In genomic region chr19:42466521-42467436, GRCh38 we compare ENCODE assay signal across 10 cellular contexts. TPM values are rescaled to one million over a fixed set of nuclear protein-coding genes. Genes with fewer than 3 reads are reported as not detected.
DNase-seq lines count a peak whose midpoint lies in the region; ATAC-seq and TF ChIP-seq lines count a peak whose summit lies in the region.
"Had no signal": no experiment of that assay in that cellular context is flagged by ENCODE, and none has a peak within 500 bp of the region (broad histone marks: within the 10 kb centered on the region; RNA-seq: fewer than 3 reads in every experiment).

No MANE protein-coding gene starts in this region.

- WGBS in thyroid gland, 2 donors: 72 to 77% methylated on average over 6 of the region's 6 CpGs

- TF ChIP-seq CTCF in cardiac fibroblast (IDR thresholded peaks at IDR 0.05; ENCODE audit: low read depth, low read length) (no peak), neutrophil (IDR thresholded peaks at IDR 0.05) (no peak), thyroid gland (IDR thresholded peaks at IDR 0.05) (no peak)

- no peak overlapping the region for H3K4me3 ChIP-seq in cardiac fibroblast (replicated peaks in 1 of 2; ENCODE audit: low read depth in 2 of 2, low read length in 2 of 2)
- H3K4me3 ChIP-seq in neutrophil (ENCODE audit: low read depth in 1 of 2, low read length in 1 of 2): no peak overlapping the region
- H3K4me3 ChIP-seq in thyroid gland (replicated peaks in 1 of 3): no peak overlapping the region

- H3K36me3 ChIP-seq in neutrophil (no peaks in the 10 kb centered on the region), thyroid gland (no peaks in the 10 kb centered on the region)

- no peak for TF ChIP-seq POLR2A in thyroid gland (IDR thresholded peaks at IDR 0.05)

- ATAC-seq in HG02885 (IDR thresholded peaks at IDR 0.05; ENCODE audit: poor library complexity, unreplicated experiment) (peak; percentile 23), GM18861 (IDR thresholded peaks at IDR 0.05; ENCODE audit: unreplicated experiment) (no peak)

- DNase-seq in GM03348 (ENCODE audit: low spot score) (peak; percentile 27), cardiac fibroblast (ENCODE audit: low read depth in 2 of 2) (peak; percentile 34 to 55), thyroid gland (no peak), inferior parietal cortex (ENCODE audit: extremely low spot score) (no peak), OCI-M2 (lab: John Stamatoyannopoulos, UW; ENCODE audit: unreplicated experiment) (no peak)
- DNase-seq: activated naive CD4-positive, alpha-beta T cell; stimulated activated CD4-positive, alpha-beta T cell treated with anti-CD3 and anti-CD28 coated beads, Interleukin-1b, Interleukin-23, amount 100 ng/mL, for 48 hours had no signal

- H3K9me3 ChIP-seq in neutrophil (no peaks in the 10 kb centered on the region), thyroid gland (no peaks in the 10 kb centered on the region)

- intact Hi-C loops in thyroid gland (cut with DNase I): no loop called here

- H3K27me3 ChIP-seq in neutrophil: no peaks in the 10 kb centered on the region
- no peaks in the 10 kb centered on the region for H3K27me3 ChIP-seq in thyroid gland

- H3K4me1 ChIP-seq in neutrophil (ENCODE audit: control insufficient read depth in 1 of 2, insufficient read depth in 1 of 2, low read depth in 1 of 2, low read length in 1 of 2) (peaks cover 38 to 45% of the 10 kb centered on the region in 2 experiments), thyroid gland (peaks cover under 1 to 6% of the 10 kb centered on the region in 2 donors)

- H3K27ac ChIP-seq in neutrophil (peak overlapping the region; percentile 69), thyroid gland (peak overlapping the region in 1 of 3 donors; percentile 17)

RNA-seq across cellular contexts. Expression of gene CXCL17, which starts 24.0 kb away (rescaled TPM):
- total RNA-seq in thyroid gland: not detected

RNA-seq across cellular contexts. Expression of gene LIPE, which starts 39.6 kb away (rescaled TPM):
- total RNA-seq in thyroid gland: 10 to 100 TPM in 1 of 4 donors, 1 to 10 TPM in 3; 4.0 to 10.0 (median 7.4) TPM

Comparison
In these comparisons a context has a peak if more than half of its experiments do, and no peak if none do; other contexts are left out.
1. DNase-seq: peak in GM03348 (single experiment) and cardiac fibroblast (2 of 2); none in thyroid gland (0 of 2), inferior parietal cortex (single experiment) and OCI-M2 (single experiment).